ENCODE assay signal across 8 cellular contexts in the genomic region with DNA sequence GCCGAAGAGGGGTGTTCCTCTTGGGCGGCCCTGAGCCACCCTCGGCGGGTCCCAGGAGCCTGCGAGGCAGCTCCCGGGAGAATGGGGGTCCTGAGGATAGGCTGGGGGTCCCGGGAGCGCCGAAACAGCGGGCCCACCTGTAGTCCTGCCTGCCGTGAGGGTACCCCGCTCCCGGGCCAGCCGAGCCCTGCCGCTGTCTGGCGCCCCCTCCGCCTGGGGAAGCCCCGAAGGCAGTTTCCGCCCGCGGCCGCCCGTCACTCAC. TPM values are rescaled to one million over a fixed set of nuclear protein-coding genes. Genes with fewer than 3 reads are reported as not detected.
A peak's percentile ranks its signal among the peaks of the same experiment; 100 is the strongest.
DNase-seq lines count a peak whose midpoint lies in the region; ATAC-seq, FAIRE-seq and TF ChIP-seq lines count a peak whose summit lies in the region.

No MANE protein-coding gene starts in this region.

- peak overlapping the region; percentile 99 for H3K9ac ChIP-seq in keratinocyte (ENCODE audit: control insufficient read depth, extremely low read depth, insufficient read depth, low read length)

- H3K79me2 ChIP-seq in keratinocyte (ENCODE audit: control insufficient read depth, insufficient read depth, low read length): peaks cover 52% of the 10 kb centered on the region

- no peak for DNase-seq in GM06990 (ENCODE audit: extremely low read depth, insufficient read length)
- no peak for DNase-seq in activated naive CD8-positive, alpha-beta T cell treated with anti-CD3 and anti-CD28 coated beads, Interleukin-2, amount 50 U/mL, for 24 hours
- DNase-seq in keratinocyte (ENCODE audit: low read depth, low spot score): no peak
- DNase-seq in testis: no peak
- no peak for DNase-seq in SKM-1 (lab: John Stamatoyannopoulos, UW; ENCODE audit: unreplicated experiment)
- no peak for DNase-seq in 8988T
- no peak for DNase-seq in CD1c-positive myeloid dendritic cell (ENCODE audit: extremely low spot score)

- no peaks in the 10 kb centered on the region for H3K27me3 Mint-ChIP-seq in activated naive CD8-positive, alpha-beta T cell treated with anti-CD3 and anti-CD28 coated beads, Interleukin-2, amount 50 U/mL, for 24 hours

- peaks cover 5% of the 10 kb centered on the region for H3K36me3 ChIP-seq in GM06990 (ENCODE audit: control insufficient read depth, insufficient read depth, low read length)
- peaks cover 0 to 8% of the 10 kb centered on the region in 2 experiments for H3K36me3 ChIP-seq in keratinocyte (ENCODE audit: control insufficient read depth in 2 of 2, extremely low read depth in 1 of 2, insufficient read depth in 2 of 2, low read length in 2 of 2)
- H3K36me3 ChIP-seq in testis (ENCODE audit: low read depth, missing control alignments): no peaks in the 10 kb centered on the region

- H3K4me1 ChIP-seq in keratinocyte (ENCODE audit: control insufficient read depth, extremely low read depth, insufficient read depth, low read length) (peaks cover 21% of the 10 kb centered on the region), testis (peaks cover 25% of the 10 kb centered on the region)

- peaks cover 40% of the 10 kb centered on the region for H3K4me1 Mint-ChIP-seq in activated naive CD8-positive, alpha-beta T cell treated with anti-CD3 and anti-CD28 coated beads, Interleukin-2, amount 50 U/mL, for 24 hours

- no peak for TF ChIP-seq POLR2A in testis (IDR thresholded peaks at IDR 0.05)

- H3K9me3 Mint-ChIP-seq in activated naive CD8-positive, alpha-beta T cell treated with anti-CD3 and anti-CD28 coated beads, Interleukin-2, amount 50 U/mL, for 24 hours: no peaks in the 10 kb centered on the region

- TF ChIP-seq CTCF in GM06990 (IDR thresholded peaks at IDR 0.05; ENCODE audit: insufficient read depth, low read length, poor library complexity, severe bottlenecking) (no peak), keratinocyte (optimal IDR thresholded peaks at IDR 0.05 in 1 of 3, IDR thresholded peaks at IDR 0.05 in 1 of 3, conservative IDR thresholded peaks at IDR 0.05 in 1 of 3; ENCODE audit: extremely low read depth in 1 of 3, insufficient read depth in 2 of 3, low read length in 3 of 3) (no peak), testis (IDR thresholded peaks at IDR 0.05) (no peak)

- FAIRE-seq in keratinocyte (lab: Jason Lieb, UNC): no peak

- H3K27ac ChIP-seq in keratinocyte (ENCODE audit: control insufficient read depth, insufficient read depth, low read length): peak overlapping the region; percentile 100
- peak overlapping the region; percentile 98 to 99 for H3K27ac ChIP-seq in testis

- no peaks in the 10 kb centered on the region for H4K20me1 ChIP-seq in keratinocyte (ENCODE audit: control insufficient read depth, extremely low read depth, insufficient read depth, low read length)

- H3K9me3 ChIP-seq in keratinocyte (ENCODE audit: control insufficient read depth, low read depth, low read length) (no peaks in the 10 kb centered on the region), testis (no peaks in the 10 kb centered on the region)

- peak overlapping the region; percentile 100 for H2AFZ ChIP-seq in keratinocyte (ENCODE audit: control insufficient read depth, low read length)

- peak; percentile 37 for ATAC-seq in HG02885 (IDR thresholded peaks at IDR 0.05; ENCODE audit: poor library complexity, unreplicated experiment)
- ATAC-seq in activated naive CD8-positive, alpha-beta T cell treated with anti-CD3 and anti-CD28 coated beads, Interleukin-2, amount 50 U/mL, for 24 hours: peak; percentile 25

- no peaks in the 10 kb centered on the region for H3K27me3 ChIP-seq in GM06990 (replicated peaks; ENCODE audit: control insufficient read depth, insufficient read depth, low read length)
- no peaks in the 10 kb centered on the region for H3K27me3 ChIP-seq in keratinocyte (ENCODE audit: control insufficient read depth, extremely low read depth, insufficient read depth, low read length)
- H3K27me3 ChIP-seq in testis: no peaks in the 10 kb centered on the region

- peak overlapping the region; percentile 100 for H3K27ac Mint-ChIP-seq in activated naive CD8-positive, alpha-beta T cell treated with anti-CD3 and anti-CD28 coated beads, Interleukin-2, amount 50 U/mL, for 24 hours

- 0% methylated on average over 15 of the region's 23 CpGs; no CpG with 5 or more reads in 1 of the 2 donors for WGBS in testis, 2 donors

- peak overlapping the region; percentile 83 for H3K4me2 ChIP-seq in keratinocyte (ENCODE audit: control insufficient read depth, extremely low read depth, insufficient read depth, low read depth, low read length)

- peaks cover 3% of the 10 kb centered on the region for H3K36me3 Mint-ChIP-seq in activated naive CD8-positive, alpha-beta T cell treated with anti-CD3 and anti-CD28 coated beads, Interleukin-2, amount 50 U/mL, for 24 hours (ENCODE audit: low read depth)

- peaks cover 2% of the 10 kb centered on the region for H3K9me1 ChIP-seq in keratinocyte (ENCODE audit: control insufficient read depth, extremely low read depth, insufficient read depth, low read length)

- H3K4me3 ChIP-seq in GM06990 (replicated peaks; ENCODE audit: low read depth, low read length) (peak overlapping the region; percentile 71), keratinocyte (ENCODE audit: control insufficient read depth in 2 of 3, extremely low read depth in 1 of 3, insufficient read depth in 2 of 3, low read depth in 1 of 3, low read length in 3 of 3) (peak overlapping the region; percentile 89 to 100 (median 90)), testis (peak overlapping the region; percentile 96 to 99)

- dilution Hi-C loops in keratinocyte (cut with MboI; ENCODE audit: extremely low pct_ligation_motif_present, low sequenced_read_pairs): no loop called here

- peak overlapping the region; percentile 96 for H3K4me3 Mint-ChIP-seq in activated naive CD8-positive, alpha-beta T cell treated with anti-CD3 and anti-CD28 coated beads, Interleukin-2, amount 50 U/mL, for 24 hours

- intact Hi-C loops in testis (cut with DNase I; ENCODE audit: low total_unique reads): no loop called here

RNA-seq across cellular contexts. Expression of a gene that starts 0.3 kb away (rescaled TPM):
- polyA plus RNA-seq in keratinocyte (2.8 to 5.2 TPM (median 3.2 TPM) in 3 replicates), testis (ENCODE audit: insufficient read depth, low read depth, low replicate concordance) (30.7 TPM)
- polyA plus RNA-seq in keratinocyte (2011; ENCODE audit: low read depth): 1.5 TPM
- 3.7 and 4.1 TPM in 2 replicates for polyA plus RNA-seq in keratinocyte (2011; cell fraction: cytosol; rRNA removed)
- 4.4 and 5.1 TPM in 2 replicates for polyA plus RNA-seq in keratinocyte (2011; cell fraction: nucleus; rRNA removed)
- 3.9 and 5.2 TPM in 2 replicates for polyA plus RNA-seq in keratinocyte (2012; ENCODE audit: low replicate concordance)
- polyA minus RNA-seq in keratinocyte: 2.5 to 8.9 TPM (median 4.1 TPM) in 3 replicates
- polyA minus RNA-seq in keratinocyte (2011; cell fraction: cytosol; rRNA and poly(A)+ RNA removed): 4.2 TPM
- 3.5 and 3.8 TPM in 2 replicates for polyA minus RNA-seq in keratinocyte (2011; cell fraction: nucleus; rRNA and poly(A)+ RNA removed)
- total RNA-seq in testis: 10 to 100 TPM; 21.9 to 26.0 TPM

RNA-seq across cellular contexts. Expression of a gene that starts 21.1 kb away (rescaled TPM):
- polyA plus RNA-seq in keratinocyte (41.0 to 61.2 TPM (median 58.4 TPM) in 3 replicates), testis (ENCODE audit: insufficient read depth, low read depth, low replicate concordance) (479 TPM)
- 26.6 TPM for polyA plus RNA-seq in keratinocyte (2011; ENCODE audit: low read depth)
- 44.0 and 51.7 TPM in 2 replicates for polyA plus RNA-seq in keratinocyte (2011; cell fraction: cytosol; rRNA removed)
- 53.4 and 56.8 TPM in 2 replicates for polyA plus RNA-seq in keratinocyte (2011; cell fraction: nucleus; rRNA removed)
- 39.7 and 52.4 TPM in 2 replicates for polyA plus RNA-seq in keratinocyte (2012; ENCODE audit: low replicate concordance)
- polyA minus RNA-seq in keratinocyte: 30.7 to 49.3 TPM (median 32.4 TPM) in 3 replicates
- polyA minus RNA-seq in keratinocyte (2011; cell fraction: cytosol; rRNA and poly(A)+ RNA removed): 56.6 TPM
- 16.2 and 25.1 TPM in 2 replicates for polyA minus RNA-seq in keratinocyte (2011; cell fraction: nucleus; rRNA and poly(A)+ RNA removed)
- total RNA-seq in testis: 100 to 1,000 TPM; 472 to 531 TPM
